Comparison of ENCODE assay signal across 9 cellular contexts in genomic region chr7:78510580-78511188, GRCh38.
DNase-seq lines count a peak whose midpoint lies in the region; ATAC-seq, FAIRE-seq and TF ChIP-seq lines count a peak whose summit lies in the region.
"Had no signal": no experiment of that assay in that cellular context is flagged by ENCODE, and none has a peak within 500 bp of the region (broad histone marks: within the 10 kb centered on the region; RNA-seq: fewer than 3 reads in every experiment).

No MANE protein-coding gene starts in this region.

- no peak for FAIRE-seq in HTR-8/SVneo (lab: Jason Lieb, UNC)

- H3K4me1 ChIP-seq in foreskin keratinocyte: no peaks in the 10 kb centered on the region

- peak; percentile 74 for TF ChIP-seq CTCF in foreskin keratinocyte (conservative IDR thresholded peaks at IDR 0.05)

- DNase-seq in AML-193 (lab: John Stamatoyannopoulos, UW) (peak; percentile 27 to 37), HTR-8/SVneo (ENCODE audit: insufficient read length, low spot score) (peak; percentile 5), RPMI7951 (ENCODE audit: low read depth) (peak; percentile 2), foreskin keratinocyte (peak in 1 of 2 donors; percentile 21), putamen (ENCODE audit: low spot score) (peak; percentile 73), HPDE6-E6E7 (ENCODE audit: extremely low spot score) (no peak)
- DNase-seq in stimulated activated CD4-positive, alpha-beta T cell treated with anti-CD3 and anti-CD28 coated beads, Interleukin-1b, Interleukin-23, amount 100 ng/mL, for 48 hours: no peak

- no peaks in the 10 kb centered on the region for H3K27me3 ChIP-seq in foreskin keratinocyte

- peak; percentile 68 for ATAC-seq in GM18861 (IDR thresholded peaks at IDR 0.05; ENCODE audit: unreplicated experiment)
- peak; percentile 77 for ATAC-seq in foreskin keratinocyte

- H3K27ac ChIP-seq in foreskin keratinocyte: no peak overlapping the region
- H3K27ac ChIP-seq: epithelial cell of prostate had no signal

Comparison
In these comparisons a context has a peak if more than half of its experiments do, and no peak if none do; other contexts are left out.
1. DNase-seq: peak in AML-193 (2 of 2), HTR-8/SVneo (single experiment), RPMI7951 (single experiment) and putamen (single experiment); none in stimulated activated CD4-positive, alpha-beta T cell treated with anti-CD3 and anti-CD28 coated beads, Interleukin-1b, Interleukin-23, amount 100 ng/mL, for 48 hours (single experiment) and HPDE6-E6E7 (single experiment).